In genomic region chr12:119667577-119668314, GRCh38 we compare ENCODE assay signal across 8 cellular contexts. TPM values are rescaled to one million over a fixed set of nuclear protein-coding genes. Genes with fewer than 3 reads are reported as not detected.
DNase-seq lines count a peak whose midpoint lies in the region; ATAC-seq and TF ChIP-seq lines count a peak whose summit lies in the region.

PRKAB1 (plus strand) TSS chr12:119668133; CDS start chr12:119668245, 112 bp downstream.

- DNase-seq in GM10266 (ENCODE audit: extremely low spot score): peak; percentile 94
- peak; percentile 100 for DNase-seq in NB4 (ENCODE audit: low read depth)
- peak; percentile 68 for DNase-seq in SK-N-MC (ENCODE audit: low read depth, low spot score)
- DNase-seq in activated naive CD4-positive, alpha-beta T cell treated with anti-CD3 and anti-CD28 coated beads, Interleukin-2, amount 50 U/mL, for 16 hours: peak; percentile 96
- peak; percentile 95 for DNase-seq in globus pallidus (ENCODE audit: low spot score)
- DNase-seq in occipital lobe (lab: John Stamatoyannopoulos, UW): peak; percentile 94

- H3K27ac ChIP-seq in SK-N-MC (peak within 1 kb of the TSS; percentile 52), temporal lobe (ENCODE audit: low read depth, low read length) (peak within 1 kb of the TSS; percentile 82)

- TF ChIP-seq POLR2A in NB4 (IDR thresholded peaks at IDR 0.05; ENCODE audit: extremely low read depth, insufficient read length): peak; percentile 81

- TF ChIP-seq CTCF in GM10266 (IDR thresholded peaks at IDR 0.05; ENCODE audit: control insufficient read depth, insufficient read depth, low read depth, missing control alignments) (peak; percentile 92), NB4 (IDR thresholded peaks at IDR 0.05; ENCODE audit: low read depth, low read length) (peak; percentile 96)

- H3K4me3 ChIP-seq in NB4 (ENCODE audit: low read depth, low read length): peak within 1 kb of the TSS; percentile 91
- peak within 1 kb of the TSS; percentile 94 for H3K4me3 ChIP-seq in SK-N-MC

- H3K9me3 ChIP-seq in SK-N-MC (ENCODE audit: low read depth, low read length): no peaks in the 10 kb centered on the region

- peak; percentile 96 for ATAC-seq in HG02571 (IDR thresholded peaks at IDR 0.05; ENCODE audit: unreplicated experiment)

- peak within 1 kb of the TSS; percentile 94 for H3K9ac ChIP-seq in SK-N-MC (ENCODE audit: insufficient read length)

- H3K36me3 ChIP-seq in SK-N-MC (ENCODE audit: insufficient read depth, low read length): peaks cover 17% of the 10 kb centered on the region

RNA-seq across cellular contexts. Expression of gene PRKAB1, which starts in this region (rescaled TPM):
- 16.8 TPM for total RNA-seq in occipital lobe
- 14.0 TPM for total RNA-seq in temporal lobe

Comparison
In these comparisons a context has a peak if more than half of its experiments do, and no peak if none do; other contexts are left out.
1. Peak in every context shown above with its lines: DNase-seq, ATAC-seq, H3K4me3 ChIP-seq and H3K27ac ChIP-seq.